In genomic region chr6:131744432-131744831, GRCh38 we compare ENCODE assay signal across 19 cellular contexts. TPM values are rescaled to one million over a fixed set of nuclear protein-coding genes. Genes with fewer than 3 reads are reported as not detected.
DNase-seq lines count a peak whose midpoint lies in the region; ATAC-seq and TF ChIP-seq lines count a peak whose summit lies in the region.
"Had no signal": no experiment of that assay in that cellular context is flagged by ENCODE, and none has a peak within 500 bp of the region (broad histone marks: within the 10 kb centered on the region; RNA-seq: fewer than 3 reads in every experiment).

No MANE protein-coding gene starts in this region.

- peak overlapping the region; percentile 32 for H2AFZ ChIP-seq in neural progenitor cell (replicated peaks)

- peaks cover 12% of the 10 kb centered on the region for H3K4me1 Mint-ChIP-seq in WTC11
- no peaks in the 10 kb centered on the region for H3K4me1 Mint-ChIP-seq in neural progenitor cell
- H3K4me1 Mint-ChIP-seq: CD4-positive, alpha-beta memory T cell had no signal

- H3K27ac ChIP-seq in HUES64 (ENCODE audit: low read depth, low read length) (peak overlapping the region; percentile 27; the same call in 1 of the 2 replicates), neural progenitor cell (no peak overlapping the region)
- H3K27ac ChIP-seq: BLaER1, HL-60, Peyer's patch had no signal

- H3K4me1 ChIP-seq in HUES64 (ENCODE audit: insufficient read depth, low read length) (peaks cover 14% of the 10 kb centered on the region), neural progenitor cell (no peaks in the 10 kb centered on the region)
- H3K4me1 ChIP-seq: Peyer's patch had no signal

- H3K27ac Mint-ChIP-seq in WTC11 (0 out of 2 replicates have a peak overlapping the region, but pooled peaks have one; percentile 0), neural progenitor cell (no peak overlapping the region)
- H3K27ac Mint-ChIP-seq: CD4-positive, alpha-beta memory T cell had no signal

- POLR2A ChIA-PET in WTC11 (lab: Charles Lee): no interaction called here

- ATAC-seq in WTC11 (peak; percentile 97), HG02885 (IDR thresholded peaks at IDR 0.05; ENCODE audit: poor library complexity, unreplicated experiment) (no peak)

- no peaks in the 10 kb centered on the region for H3K27me3 ChIP-seq in H7 (ENCODE audit: control insufficient read depth, insufficient read depth, low read length)
- no peaks in the 10 kb centered on the region for H3K27me3 ChIP-seq in HUES64 (ENCODE audit: insufficient read depth, low read length)
- no peaks in the 10 kb centered on the region for H3K27me3 ChIP-seq in neural progenitor cell
- H3K27me3 ChIP-seq: BLaER1, Peyer's patch had no signal

- WGBS in HUES64: 0% methylated on average over 1 of the region's 1 CpG
- WGBS in lower leg skin, 2 donors: 78 to 85% methylated on average over 1 of the region's 1 CpG

- H3K4me3 ChIP-seq in H7 (ENCODE audit: insufficient read depth, low read depth, low read length): no peak overlapping the region
- no peak overlapping the region for H3K4me3 ChIP-seq in HUES64 (ENCODE audit: low read length)
- H3K4me3 ChIP-seq in neural progenitor cell: no peak overlapping the region
- H3K4me3 ChIP-seq in lower leg skin (ENCODE audit: low read depth, poor library complexity, severe bottlenecking): no peak overlapping the region
- H3K4me3 ChIP-seq: BLaER1, Peyer's patch had no signal

- TF ChIP-seq CTCF in WTC11 (IDR thresholded peaks at IDR 0.05): no peak
- TF ChIP-seq CTCF in neural progenitor cell (IDR thresholded peaks at IDR 0.05): no peak
- no peak for TF ChIP-seq CTCF in lower leg skin (IDR thresholded peaks at IDR 0.05)

- CTCF ChIA-PET in WTC11 (lab: Charles Lee): interaction anchor here (1.2 to 1.4 kb wide), 2 partner anchors 49 to 116 kb away, joined by 3 to 4 read pairs; partner anchors contain the start of gene MED23

- H3K27me3 Mint-ChIP-seq in WTC11 (ENCODE audit: low read depth) (peaks cover 3% of the 10 kb centered on the region; the same call in 1 of the 2 replicates), neural progenitor cell (ENCODE audit: insufficient read depth, low read depth) (no peaks in the 10 kb centered on the region)

- H3K9ac ChIP-seq in HUES64 (ENCODE audit: low read depth, low read length): no peak overlapping the region
- H3K9ac ChIP-seq in neural progenitor cell: no peak overlapping the region
- H3K9ac ChIP-seq: BLaER1 had no signal

- no peaks in the 10 kb centered on the region for H3K36me3 ChIP-seq in H7 (replicated peaks; ENCODE audit: control insufficient read depth, insufficient read depth, low read length)
- H3K36me3 ChIP-seq in HUES64 (ENCODE audit: insufficient read depth, low read length): no peaks in the 10 kb centered on the region
- no peaks in the 10 kb centered on the region for H3K36me3 ChIP-seq in neural progenitor cell
- H3K36me3 ChIP-seq: BLaER1, Peyer's patch had no signal

- H3F3A ChIP-seq in neural progenitor cell (ENCODE audit: low read depth): no peaks in the 10 kb centered on the region

- intact Hi-C loops in lower leg skin (cut with DNase I; ENCODE audit: low total_unique reads): no loop called here

- H3K79me2 ChIP-seq in neural progenitor cell (ENCODE audit: low read depth): no peaks in the 10 kb centered on the region

- no peaks in the 10 kb centered on the region for H3K9me3 Mint-ChIP-seq in WTC11
- H3K9me3 Mint-ChIP-seq in neural progenitor cell: no peaks in the 10 kb centered on the region
- H3K9me3 Mint-ChIP-seq: CD4-positive, alpha-beta memory T cell had no signal

- no peak overlapping the region for H3K4me2 ChIP-seq in neural progenitor cell
- H3K4me2 ChIP-seq: BLaER1 had no signal

- DNase-seq in H7: peak; percentile 14
- DNase-seq in WTC11 (ENCODE audit: low spot score): no peak
- peak; percentile 14 for DNase-seq in neural progenitor cell (ENCODE audit: low spot score)
- DNase-seq in lower leg skin (ENCODE audit: low spot score in 2 of 2): no peak
- no peak for DNase-seq in ureter (ENCODE audit: low spot score)
- DNase-seq: CD4-positive, alpha-beta memory T cell; EL; NCI-H1694 treated with DMSO at 0.1 percent for 48 hours; NCI-H2227 treated with DMSO at 0.1 percent for 48 hours; NCI-H524 treated with DMSO at 0.1 percent for 48 hours; Peyer's patch had no signal

- H3K9me3 ChIP-seq in HUES64 (ENCODE audit: insufficient read depth, low read depth, low read length) (no peaks in the 10 kb centered on the region), neural progenitor cell (ENCODE audit: low read depth) (no peaks in the 10 kb centered on the region)
- H3K9me3 ChIP-seq: BLaER1, Peyer's patch had no signal

- no peaks in the 10 kb centered on the region for H4K20me1 ChIP-seq in neural progenitor cell (ENCODE audit: low read depth)
- H4K20me1 ChIP-seq: BLaER1 had no signal

- H3K36me3 Mint-ChIP-seq in WTC11 (no peaks in the 10 kb centered on the region), neural progenitor cell (no peaks in the 10 kb centered on the region)
- H3K36me3 Mint-ChIP-seq: CD4-positive, alpha-beta memory T cell had no signal

- no peak for TF ChIP-seq POLR2A in lower leg skin (IDR thresholded peaks at IDR 0.05)

- H3K4me3 Mint-ChIP-seq in WTC11 (peak overlapping the region; percentile 3; the same call in 1 of the 2 replicates), neural progenitor cell (no peak overlapping the region)
- H3K4me3 Mint-ChIP-seq: CD4-positive, alpha-beta memory T cell had no signal

TF ChIP-seq in WTC11, 78 proteins besides CTCF, POLR2A, EP300 and RAD21 (continues in another document):
- TF ChIP-seq ESRRA (CRISPR knock-in tag; IDR thresholded peaks at IDR 0.05; ENCODE audit: borderline replicate concordance): no peak
- TF ChIP-seq MLX (CRISPR knock-in tag; IDR thresholded peaks at IDR 0.05): no peak
- TF ChIP-seq ZSCAN18 (CRISPR knock-in tag; IDR thresholded peaks at IDR 0.05): no peak
- no peak for TF ChIP-seq IRF1 (CRISPR knock-in tag; IDR thresholded peaks at IDR 0.05)
- TF ChIP-seq MXD4 (CRISPR knock-in tag; IDR thresholded peaks at IDR 0.05; ENCODE audit: borderline replicate concordance): no peak
- no peak for TF ChIP-seq AR (CRISPR knock-in tag; IDR thresholded peaks at IDR 0.05)
- TF ChIP-seq OVOL2 (CRISPR knock-in tag; IDR thresholded peaks at IDR 0.05; ENCODE audit: borderline replicate concordance): no peak
- no peak for TF ChIP-seq JUN (CRISPR knock-in tag; IDR thresholded peaks at IDR 0.05)
- no peak for TF ChIP-seq TEAD4 (CRISPR knock-in tag; IDR thresholded peaks at IDR 0.05)
- TF ChIP-seq NR2C2 (CRISPR knock-in tag; IDR thresholded peaks at IDR 0.05): no peak

RNA-seq across cellular contexts. Expression of gene CTAGE9, which starts 33.6 kb away (rescaled TPM):
- not detected in 2 replicates for total RNA-seq in H7 (2014; rRNA removed; shearing (Covaris generic))
- polyA plus RNA-seq in HUES64 (2013, experiment 1 of 2): not detected
- not detected for polyA plus RNA-seq in HUES64 (2013, experiment 2 of 2)
- total RNA-seq in WTC11 (2021): 0.09 TPM in 1 of 3 replicates, not detected in the others
- not detected in 2 replicates for total RNA-seq in neural progenitor cell (ENCODE audit: low replicate concordance)
- total RNA-seq in lower leg skin: not detected
- not detected for total RNA-seq in ureter
- total RNA-seq: A673; CD4-positive, alpha-beta memory T cell; H4; HT1080; Peyer's patch; SK-MEL-5 had no signal
- polyA plus RNA-seq: CD4-positive, alpha-beta memory T cell had no signal

RNA-seq across cellular contexts. Expression of gene OR2A4, which starts 43.2 kb away (rescaled TPM):
- total RNA-seq in H7 (2014; rRNA removed; shearing (Covaris generic)): not detected in 2 replicates
- not detected for polyA plus RNA-seq in HUES64 (2013, experiment 1 of 2)
- not detected for polyA plus RNA-seq in HUES64 (2013, experiment 2 of 2)
- not detected in 3 replicates for total RNA-seq in WTC11 (2021)
- total RNA-seq in neural progenitor cell (ENCODE audit: low replicate concordance): 0.82 TPM in 1 of 2 replicates, not detected in the other
- 1 to 10 TPM in 1 of 4 donors, not detected in 3; 2.6 TPM for total RNA-seq in lower leg skin
- not detected for total RNA-seq in ureter
- total RNA-seq: A673; CD4-positive, alpha-beta memory T cell; H4; HT1080 had no signal
- polyA plus RNA-seq: CD4-positive, alpha-beta memory T cell had no signal

Comparison
In these comparisons a context has a peak if more than half of its experiments do, and no peak if none do; other contexts are left out.
1. DNase-seq: peak in H7 (single experiment) and neural progenitor cell (single experiment); none in WTC11 (single experiment), lower leg skin (0 of 2) and ureter (single experiment).